Comparison of ENCODE assay signal across 7 cellular contexts in the genomic region with DNA sequence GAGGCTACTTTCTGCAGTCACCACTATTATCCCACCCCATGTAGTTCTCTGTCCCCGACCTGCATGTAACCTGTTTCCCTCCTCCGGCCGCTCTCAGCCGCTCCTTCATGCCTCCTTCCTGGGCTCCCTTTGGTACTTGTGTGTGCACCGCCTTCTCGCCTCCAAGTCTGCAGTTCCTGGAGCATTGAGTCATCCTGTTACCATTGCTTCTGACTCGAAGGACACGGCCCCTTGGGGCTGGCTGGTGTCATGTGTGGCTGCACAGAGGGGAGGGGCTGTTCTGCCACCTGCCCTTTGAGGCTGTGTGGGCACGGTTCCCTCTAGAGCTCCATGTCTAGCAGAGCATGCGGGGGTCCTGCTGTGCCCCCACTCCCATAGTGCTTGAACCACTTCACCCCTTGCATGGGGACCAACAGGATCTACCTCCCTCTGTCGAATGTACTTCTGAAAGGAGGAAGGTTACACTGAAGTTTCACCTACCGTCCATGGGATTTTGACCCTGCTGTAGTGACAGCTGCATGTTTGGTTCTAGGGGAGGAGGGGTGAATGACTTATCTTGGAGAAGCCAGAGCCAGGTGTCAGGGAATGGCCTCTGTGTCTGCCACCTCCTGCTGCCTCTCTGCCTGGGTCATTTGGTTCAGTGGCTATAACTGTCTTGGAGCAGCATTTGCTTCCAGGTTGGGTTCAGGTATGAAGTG. TPM values are rescaled to one million over a fixed set of nuclear protein-coding genes. Genes with fewer than 3 reads are reported as not detected.
DNase-seq lines count a peak whose midpoint lies in the region; ATAC-seq, FAIRE-seq and TF ChIP-seq lines count a peak whose summit lies in the region.

No MANE protein-coding gene starts in this region.

- in situ Hi-C loops in G401 (cut with HindIII; ENCODE audit: low sequenced_read_pairs): no loop called here

- no peaks in the 10 kb centered on the region for H3K9me3 Mint-ChIP-seq in activated naive CD8-positive, alpha-beta T cell treated with anti-CD3 and anti-CD28 coated beads, Interleukin-2, amount 10 ng/mL, durations not matched to agents 7 days and 5 days
- H3K9me3 Mint-ChIP-seq in type B pancreatic cell: no peaks in the 10 kb centered on the region

- no peak for TF ChIP-seq CTCF in type B pancreatic cell (conservative IDR thresholded peaks at IDR 0.05)

- H3K27me3 Mint-ChIP-seq in activated naive CD8-positive, alpha-beta T cell treated with anti-CD3 and anti-CD28 coated beads, Interleukin-2, amount 10 ng/mL, durations not matched to agents 7 days and 5 days: no peaks in the 10 kb centered on the region
- no peaks in the 10 kb centered on the region for H3K27me3 Mint-ChIP-seq in type B pancreatic cell

- POLR2A ChIA-PET in activated naive CD8-positive, alpha-beta T cell treated with anti-CD3 and anti-CD28 coated beads, Interleukin-2, amount 10 ng/mL, durations not matched to agents 7 days and 5 days (lab: Charles Lee): interaction anchor here (0.5 to 1.3 kb wide), 3 partner anchors 7 to 34 kb away, joined by 3 to 4 read pairs (median 3); no protein-coding TSS in a partner anchor

- H3K4me1 ChIP-seq in mononuclear cell (ENCODE audit: insufficient read depth, low read length): peaks cover 100% of the 10 kb centered on the region

- FAIRE-seq in GM12891 (lab: Jason Lieb, UNC): peak; percentile 76

- peak overlapping the region; percentile 64 for H3K4me3 Mint-ChIP-seq in activated naive CD8-positive, alpha-beta T cell treated with anti-CD3 and anti-CD28 coated beads, Interleukin-2, amount 10 ng/mL, durations not matched to agents 7 days and 5 days
- H3K4me3 Mint-ChIP-seq in type B pancreatic cell: peak overlapping the region; percentile 66

- DNase-seq in GM12891 (ENCODE audit: insufficient read length, low spot score) (peak; percentile 53), type B pancreatic cell (ENCODE audit: extremely low spot score, unreplicated experiment) (no peak), G401 (ENCODE audit: low spot score) (no peak)
- peak; percentile 55 for DNase-seq in activated naive CD8-positive, alpha-beta T cell treated with anti-CD3 and anti-CD28 coated beads, Interleukin-2, amount 10 ng/mL, durations not matched to agents 7 days and 5 days

- peak overlapping the region; percentile 77 for H3K27ac Mint-ChIP-seq in activated naive CD8-positive, alpha-beta T cell treated with anti-CD3 and anti-CD28 coated beads, Interleukin-2, amount 10 ng/mL, durations not matched to agents 7 days and 5 days
- peak overlapping the region; percentile 82 for H3K27ac Mint-ChIP-seq in type B pancreatic cell

- H3K4me3 ChIP-seq in mononuclear cell (ENCODE audit: low read length): peak overlapping the region; percentile 19

- H3K9me3 ChIP-seq in mononuclear cell (ENCODE audit: low read depth, low read length): no peaks in the 10 kb centered on the region

- TF ChIP-seq POLR2A in GM12891 (IDR thresholded peaks at IDR 0.05; ENCODE audit: low read depth, low read length): no peak

- no peaks in the 10 kb centered on the region for H3K36me3 Mint-ChIP-seq in activated naive CD8-positive, alpha-beta T cell treated with anti-CD3 and anti-CD28 coated beads, Interleukin-2, amount 10 ng/mL, durations not matched to agents 7 days and 5 days
- no peaks in the 10 kb centered on the region for H3K36me3 Mint-ChIP-seq in type B pancreatic cell

- peaks cover 72% of the 10 kb centered on the region for H3K4me1 Mint-ChIP-seq in activated naive CD8-positive, alpha-beta T cell treated with anti-CD3 and anti-CD28 coated beads, Interleukin-2, amount 10 ng/mL, durations not matched to agents 7 days and 5 days
- peaks cover 88% of the 10 kb centered on the region for H3K4me1 Mint-ChIP-seq in type B pancreatic cell (ENCODE audit: unreplicated experiment)

- no peaks in the 10 kb centered on the region for H3K27me3 ChIP-seq in mononuclear cell (ENCODE audit: insufficient read depth, low read length)

- peak; percentile 51 for ATAC-seq in HG02852 (IDR thresholded peaks at IDR 0.05; ENCODE audit: unreplicated experiment)
- peak; percentile 77 for ATAC-seq in activated naive CD8-positive, alpha-beta T cell treated with anti-CD3 and anti-CD28 coated beads, Interleukin-2, amount 10 ng/mL, durations not matched to agents 7 days and 5 days (ENCODE audit: low read depth)

TF ChIP-seq in GM12891, 5 proteins besides CTCF, POLR2A, EP300 and RAD21:
- TF ChIP-seq POLR2AphosphoS5 (IDR thresholded peaks at IDR 0.05; ENCODE audit: low read depth, low read length): no peak
- TF ChIP-seq POU2F2 (IDR thresholded peaks at IDR 0.05; ENCODE audit: low read depth, low read length): peak; percentile 36; the same call in 1 of the 2 replicates

TF ChIP-seq in PFSK-1, 5 proteins besides CTCF, POLR2A, EP300 and RAD21:
- peak; percentile 60 for TF ChIP-seq FOXP2 (optimal IDR thresholded peaks at IDR 0.05; ENCODE audit: borderline replicate concordance, extremely low read depth, extremely low read length, insufficient read depth)
- TF ChIP-seq, protein P1, sequence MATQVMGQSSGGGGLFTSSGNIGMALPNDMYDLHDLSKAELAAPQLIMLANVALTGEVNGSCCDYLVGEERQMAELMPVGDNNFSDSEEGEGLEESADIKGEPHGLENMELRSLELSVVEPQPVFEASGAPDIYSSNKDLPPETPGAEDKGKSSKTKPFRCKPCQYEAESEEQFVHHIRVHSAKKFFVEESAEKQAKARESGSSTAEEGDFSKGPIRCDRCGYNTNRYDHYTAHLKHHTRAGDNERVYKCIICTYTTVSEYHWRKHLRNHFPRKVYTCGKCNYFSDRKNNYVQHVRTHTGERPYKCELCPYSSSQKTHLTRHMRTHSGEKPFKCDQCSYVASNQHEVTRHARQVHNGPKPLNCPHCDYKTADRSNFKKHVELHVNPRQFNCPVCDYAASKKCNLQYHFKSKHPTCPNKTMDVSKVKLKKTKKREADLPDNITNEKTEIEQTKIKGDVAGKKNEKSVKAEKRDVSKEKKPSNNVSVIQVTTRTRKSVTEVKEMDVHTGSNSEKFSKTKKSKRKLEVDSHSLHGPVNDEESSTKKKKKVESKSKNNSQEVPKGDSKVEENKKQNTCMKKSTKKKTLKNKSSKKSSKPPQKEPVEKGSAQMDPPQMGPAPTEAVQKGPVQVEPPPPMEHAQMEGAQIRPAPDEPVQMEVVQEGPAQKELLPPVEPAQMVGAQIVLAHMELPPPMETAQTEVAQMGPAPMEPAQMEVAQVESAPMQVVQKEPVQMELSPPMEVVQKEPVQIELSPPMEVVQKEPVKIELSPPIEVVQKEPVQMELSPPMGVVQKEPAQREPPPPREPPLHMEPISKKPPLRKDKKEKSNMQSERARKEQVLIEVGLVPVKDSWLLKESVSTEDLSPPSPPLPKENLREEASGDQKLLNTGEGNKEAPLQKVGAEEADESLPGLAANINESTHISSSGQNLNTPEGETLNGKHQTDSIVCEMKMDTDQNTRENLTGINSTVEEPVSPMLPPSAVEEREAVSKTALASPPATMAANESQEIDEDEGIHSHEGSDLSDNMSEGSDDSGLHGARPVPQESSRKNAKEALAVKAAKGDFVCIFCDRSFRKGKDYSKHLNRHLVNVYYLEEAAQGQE (IDR thresholded peaks at IDR 0.05; ENCODE audit: insufficient read depth in 1 of 2, low read depth in 2 of 2, low read length in 2 of 2): no peak

RNA-seq across cellular contexts. Expression of a gene that starts 39.6 kb away (rescaled TPM):
- 12.5 TPM for polyA plus RNA-seq in GM12891 (2012; ENCODE audit: low read depth, missing spikeins)
- polyA plus RNA-seq in PFSK-1 (2012; ENCODE audit: insufficient read length, low read depth): 53.5 TPM
- total RNA-seq in activated naive CD8-positive, alpha-beta T cell treated with anti-CD3 and anti-CD28 coated beads, Interleukin-2, amount 10 ng/mL, durations not matched to agents 7 days and 5 days: 10 to 100 TPM; 36.2 to 39.2 TPM
- 59.5 TPM for total RNA-seq in mononuclear cell
- total RNA-seq in type B pancreatic cell (ENCODE audit: low replicate concordance): 61.2 and 71.6 TPM in 2 replicates
- 32.4 and 55.9 TPM in 2 replicates for total RNA-seq in G401 (2014; rRNA removed; shearing (Covaris generic))

Comparison
In these comparisons a context has a peak if more than half of its experiments do, and no peak if none do; other contexts are left out.
1. DNase-seq: peak in GM12891 (single experiment) and activated naive CD8-positive, alpha-beta T cell treated with anti-CD3 and anti-CD28 coated beads, Interleukin-2, amount 10 ng/mL, durations not matched to agents 7 days and 5 days (single experiment); none in type B pancreatic cell (single experiment) and G401 (single experiment).